26 cellular contexts compared by ENCODE assay signal in the genomic region with DNA sequence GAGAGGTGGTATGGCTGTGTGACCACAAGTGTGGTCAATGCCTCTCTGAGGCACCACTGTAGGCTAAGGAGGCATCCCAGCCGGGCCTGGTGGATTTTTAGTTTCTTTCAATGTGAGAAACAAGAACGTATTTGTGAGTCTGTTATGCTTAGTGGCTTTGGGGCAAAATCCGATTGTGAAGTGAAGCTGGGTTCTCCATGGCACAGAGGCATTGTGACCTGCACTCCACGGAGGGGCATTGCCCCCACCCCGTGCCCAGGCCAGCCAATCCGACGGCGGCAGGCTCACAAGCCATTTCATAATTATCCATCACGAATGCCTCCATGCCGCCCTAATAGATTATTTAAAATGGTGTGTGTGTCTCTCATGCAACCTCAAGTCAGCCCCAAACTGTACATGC.
"Had no signal": no experiment of that assay in that cellular context is flagged by ENCODE, and none has a peak within 500 bp of the region (broad histone marks: within the 10 kb centered on the region; RNA-seq: fewer than 3 reads in every experiment).

No MANE protein-coding gene starts in this region.

- ATAC-seq: activated CD4-positive, CD25-positive, alpha-beta regulatory T cell treated with anti-CD3 and anti-CD28 coated beads, Interleukin-2, amount 50 U/mL, for 24 hours; activated CD8-positive, alpha-beta memory T cell treated with anti-CD3 and anti-CD28 coated beads, Interleukin-2, amount 10 ng/mL, durations not matched to agents 7 days and 5 days; activated CD8-positive, alpha-beta T cell treated with anti-CD3 and anti-CD28 coated beads, Interleukin-2, amount 10 ng/mL, durations not matched to agents 7 days and 5 days; activated T-cell treated with anti-CD3 and anti-CD28 coated beads, Interleukin-2, amount 50 U/mL, for 4 hours; activated T-helper 17 cell treated with anti-CD3 and anti-CD28 coated beads, Interleukin-2, amount 50 U/mL, for 72 hours; esophagus mucosa; T-helper 17 cell had no signal

- H3K27me3 ChIP-seq: brain microvascular endothelial cell had no signal

- DNase-seq: activated B cell treated with CpG ODN at 0.5 μM for 24 hours; activated CD4-positive, alpha-beta memory T cell treated with anti-CD3 and anti-CD28 coated beads for 36 hours; activated CD4-positive, alpha-beta T cell treated with anti-CD3 and anti-CD28 coated beads for 48 hours; activated CD8-positive, alpha-beta memory T cell treated with anti-CD3 and anti-CD28 coated beads, Interleukin-2, amount 10 ng/mL, durations not matched to agents 7 days and 5 days; activated CD8-positive, alpha-beta T cell treated with anti-CD3 and anti-CD28 coated beads, Interleukin-2, amount 10 ng/mL, durations not matched to agents 7 days and 5 days; activated effector memory CD4-positive, alpha-beta T cell treated with Interleukin-2 at 50 U/mL for 16 hours; activated gamma-delta T cell treated with Interleukin-2 at 50 U/mL for 16 hours; activated naive CD4-positive, alpha-beta T cell treated with anti-CD3 and anti-CD28 coated beads, Interleukin-2, amount 50 U/mL, for 16 hours; activated naive CD4-positive, alpha-beta T cell treated with Interleukin-2 at 50 U/mL for 16 hours; activated T-cell treated with anti-CD3 and anti-CD28 coated beads, Interleukin-2, amount 50 U/mL, for 4 hours; amniotic stem cell; anterior cingulate cortex; brain microvascular endothelial cell; caudate nucleus; effector CD8-positive, alpha-beta T cell; foreskin fibroblast; SW 1271; T-helper 1 cell; T-helper 17 cell; T1000; WERI-Rb-1 had no signal

- H3K27ac ChIP-seq: brain microvascular endothelial cell, WERI-Rb-1 had no signal

- H3K36me3 Mint-ChIP-seq: activated CD4-positive, alpha-beta memory T cell treated with anti-CD3 and anti-CD28 coated beads for 36 hours; activated CD8-positive, alpha-beta memory T cell treated with anti-CD3 and anti-CD28 coated beads, Interleukin-2, amount 10 ng/mL, durations not matched to agents 7 days and 5 days; activated naive CD8-positive, alpha-beta T cell had no signal

- H3K4me3 Mint-ChIP-seq: activated B cell treated with CpG ODN at 0.5 μM for 24 hours; activated CD4-positive, alpha-beta memory T cell treated with anti-CD3 and anti-CD28 coated beads for 36 hours; activated CD8-positive, alpha-beta memory T cell treated with anti-CD3 and anti-CD28 coated beads, Interleukin-2, amount 10 ng/mL, durations not matched to agents 7 days and 5 days; activated CD8-positive, alpha-beta T cell treated with anti-CD3 and anti-CD28 coated beads, Interleukin-2, amount 10 ng/mL, durations not matched to agents 7 days and 5 days; activated naive CD8-positive, alpha-beta T cell; activated T-cell treated with anti-CD3 and anti-CD28 coated beads, Interleukin-2, amount 50 U/mL, for 4 hours; activated T-helper 17 cell treated with anti-CD3 and anti-CD28 coated beads, Interleukin-2, amount 50 U/mL, for 72 hours; T-helper 17 cell; T-helper 2 cell treated with Interferon-gamma antibody and Interleukin-4, amounts not matched to agents 5 μg/mL and 100 μg/mL, for 36 hours had no signal

- H3K9me3 Mint-ChIP-seq: activated CD4-positive, alpha-beta memory T cell treated with anti-CD3 and anti-CD28 coated beads for 36 hours; activated T-cell treated with anti-CD3 and anti-CD28 coated beads, Interleukin-2, amount 50 U/mL, for 4 hours; activated T-helper 17 cell treated with anti-CD3 and anti-CD28 coated beads, Interleukin-2, amount 50 U/mL, for 72 hours; T-helper 2 cell treated with Interferon-gamma antibody and Interleukin-4, amounts not matched to agents 5 μg/mL and 100 μg/mL, for 36 hours had no signal

- H3K4me1 Mint-ChIP-seq: activated B cell treated with CpG ODN at 0.5 μM for 24 hours; activated CD8-positive, alpha-beta memory T cell treated with anti-CD3 and anti-CD28 coated beads, Interleukin-2, amount 10 ng/mL, durations not matched to agents 7 days and 5 days; activated T-helper 17 cell treated with anti-CD3 and anti-CD28 coated beads, Interleukin-2, amount 50 U/mL, for 72 hours; T-helper 17 cell had no signal

- H3K36me3 ChIP-seq: brain microvascular endothelial cell, WERI-Rb-1 had no signal

- H3K27me3 Mint-ChIP-seq: activated CD4-positive, alpha-beta memory T cell treated with anti-CD3 and anti-CD28 coated beads for 36 hours; activated CD8-positive, alpha-beta memory T cell treated with anti-CD3 and anti-CD28 coated beads, Interleukin-2, amount 10 ng/mL, durations not matched to agents 7 days and 5 days had no signal

- H3K27ac Mint-ChIP-seq: activated B cell treated with CpG ODN at 0.5 μM for 24 hours; activated CD4-positive, alpha-beta memory T cell treated with anti-CD3 and anti-CD28 coated beads for 36 hours; activated CD8-positive, alpha-beta memory T cell treated with anti-CD3 and anti-CD28 coated beads, Interleukin-2, amount 10 ng/mL, durations not matched to agents 7 days and 5 days; activated CD8-positive, alpha-beta T cell treated with anti-CD3 and anti-CD28 coated beads, Interleukin-2, amount 10 ng/mL, durations not matched to agents 7 days and 5 days; activated naive CD8-positive, alpha-beta T cell; activated T-helper 17 cell treated with anti-CD3 and anti-CD28 coated beads, Interleukin-2, amount 50 U/mL, for 72 hours; T-helper 17 cell; T-helper 2 cell treated with Interferon-gamma antibody and Interleukin-4, amounts not matched to agents 5 μg/mL and 100 μg/mL, for 36 hours had no signal
